8 cellular contexts compared by ENCODE assay signal in genomic region chr1:6497215-6497866, GRCh38. TPM values are rescaled to one million over a fixed set of nuclear protein-coding genes. Genes with fewer than 3 reads are reported as not detected.
DNase-seq lines count a peak whose midpoint lies in the region; ATAC-seq and TF ChIP-seq lines count a peak whose summit lies in the region.

No MANE protein-coding gene starts in this region.

- H2BK120ac ChIP-seq in IMR-90 (ENCODE audit: low read depth, low read length) = no peak overlapping the region

- H3K14ac ChIP-seq in IMR-90 (replicated peaks; ENCODE audit: low read depth, low read length) = peak overlapping the region; percentile 87; the same call in 1 of the 2 replicates

- H3K4ac ChIP-seq in IMR-90 (ENCODE audit: low read depth, low read length) = peak overlapping the region; percentile 64

- no peak for TF ChIP-seq POLR2A in IMR-90 (IDR thresholded peaks at IDR 0.05; ENCODE audit: low read depth, low read length)
- no peak for TF ChIP-seq POLR2A in right lobe of liver (IDR thresholded peaks at IDR 0.05)

- H3K18ac ChIP-seq in IMR-90 (ENCODE audit: low read depth, low read length) = 0 out of 2 replicates have a peak overlapping the region, but pooled peaks have one; percentile 2

- no peaks in the 10 kb centered on the region for H3K27me3 ChIP-seq in BE2C
- H3K27me3 ChIP-seq in IMR-90 (ENCODE audit: control insufficient read depth, insufficient read depth, low read length) = peaks cover 7% of the 10 kb centered on the region
- H3K27me3 ChIP-seq in right lobe of liver = peaks cover 0 to 8% of the 10 kb centered on the region in 2 donors

- no peak overlapping the region for H3K56ac ChIP-seq in IMR-90 (ENCODE audit: extremely low read depth, insufficient read depth, low read length)

- H3K23ac ChIP-seq in IMR-90 (ENCODE audit: low read depth, low read length) = peak overlapping the region; percentile 33; the same call in 1 of the 2 replicates

- POLR2A ChIA-PET in IMR-90 (lab: Charles Lee; ENCODE audit: unreplicated experiment) (no interaction called here), WTC11 (lab: Charles Lee) (no interaction called here)

- intact Hi-C loops in IMR-90 (cut with micrococcal nuclease) = no loop called here
- intact Hi-C loops in right lobe of liver (cut with DNase I) = no loop called here

- CTCF ChIA-PET in IMR-90 (lab: Yijun Ruan, JAX) = no interaction called here
- CTCF ChIA-PET in WTC11 (lab: Charles Lee) = interaction anchor here (1.9 to 3.9 kb wide), 4 partner anchors 9 to 59 kb away, joined by 4 to 21 read pairs (median 14); no protein-coding TSS in a partner anchor

- H2AK5ac ChIP-seq in IMR-90 (ENCODE audit: low read depth, low read length) = no peak overlapping the region

- DNase-seq in BE2C (peak; percentile 45), IMR-90 (no peak), WTC11 (ENCODE audit: low spot score) (peak; percentile 68), coronary artery (ENCODE audit: low spot score) (no peak), right lobe of liver (peak in 1 of 3 donors; percentile 58)
- peak; percentile 33 for DNase-seq in stimulated activated CD8-positive, alpha-beta memory T cell treated with anti-CD3 and anti-CD28 coated beads, Interleukin-4, amount 100 ng/mL, for 24 hours (ENCODE audit: low read depth)

- H3K79me1 ChIP-seq in IMR-90 (ENCODE audit: low read depth in 1 of 2, low read length in 2 of 2) = peaks cover 0 to 6% of the 10 kb centered on the region in 2 experiments; a peak in 1 of 4 replicates

- no peak for TF ChIP-seq CTCF in BE2C (IDR thresholded peaks at IDR 0.05; ENCODE audit: low read depth, low read length)
- no peak for TF ChIP-seq CTCF in IMR-90 (conservative IDR thresholded peaks at IDR 0.05; ENCODE audit: low read depth, low read length)
- no peak for TF ChIP-seq CTCF in WTC11 (IDR thresholded peaks at IDR 0.05)
- no peak for TF ChIP-seq CTCF in coronary artery (IDR thresholded peaks at IDR 0.05)
- TF ChIP-seq CTCF in right lobe of liver (IDR thresholded peaks at IDR 0.05) = no peak

- H3K4me1 ChIP-seq in BE2C (peaks cover 4% of the 10 kb centered on the region; the same call in 1 of the 2 replicates), IMR-90 (ENCODE audit: control insufficient read depth, insufficient read depth, low read length) (peaks cover 9% of the 10 kb centered on the region), right lobe of liver (peaks cover 0 to 11% (median 2%) of the 10 kb centered on the region in 4 donors)

- H4K91ac ChIP-seq in IMR-90 (ENCODE audit: insufficient read depth, low read depth, low read length) = no peak overlapping the region

- no peak overlapping the region for H2AK9ac ChIP-seq in IMR-90 (replicated peaks; ENCODE audit: low read depth, low read length, poor library complexity)

- ATAC-seq in IMR-90 (ENCODE audit: low read depth) = peak; percentile 89
- peak; percentile 59 for ATAC-seq in WTC11
- ATAC-seq in right lobe of liver = peak; percentile 61 to 67 (median 64)
- no peak for ATAC-seq in HG02885 (IDR thresholded peaks at IDR 0.05; ENCODE audit: poor library complexity, unreplicated experiment)
- no peak for ATAC-seq in GM18861 (IDR thresholded peaks at IDR 0.05; ENCODE audit: unreplicated experiment)

- peaks cover 30% of the 10 kb centered on the region for H3K27me3 Mint-ChIP-seq in WTC11 (ENCODE audit: low read depth)

- H4K5ac ChIP-seq in IMR-90 (ENCODE audit: low read depth, low read length) = 0 out of 2 replicates have a peak overlapping the region, but pooled peaks have one; percentile 4

- 0% methylated on average over 13 of the region's 74 CpGs; no CpG with 5 or more reads in 1 of the 2 experiments for WGBS in IMR-90 (ENCODE audit: extremely low coverage in 2 of 2, insufficient read length in 1 of 2), 2 experiments
- 0% methylated on average over 1 of the region's 74 CpGs for WGBS in right lobe of liver (ENCODE audit: insufficient coverage, low coverage, low lambda C conversion rate, missing lambda C conversion rate)

- H3K27ac ChIP-seq in IMR-90 (ENCODE audit: insufficient read depth, low read length) (no peak overlapping the region; the same call in 1 of the 2 replicates), coronary artery (peak overlapping the region in 1 of 2 donors; percentile 76), right lobe of liver (no peak overlapping the region)

- BruUV-seq in IMR-90 (replicated peaks; lab: Mats Ljungman, UMichigan) = no TSS peak

- H3K9me3 ChIP-seq in BE2C = no peaks in the 10 kb centered on the region
- H3K9me3 ChIP-seq in IMR-90 (ENCODE audit: control insufficient read depth, insufficient read depth, low read length) = no peaks in the 10 kb centered on the region
- no peaks in the 10 kb centered on the region for H3K9me3 ChIP-seq in right lobe of liver

- peak overlapping the region in 1 of 2 experiments; percentile 17; a peak in 1 of 4 replicates for H4K8ac ChIP-seq in IMR-90 (ENCODE audit: low read depth in 2 of 2, low read length in 2 of 2)

- in situ Hi-C loops in IMR-90 (cut with MboI; ENCODE audit: low sequenced_read_pairs) = loop anchor here (10.0 kb wide), 1 partner anchor 147 kb away; no protein-coding TSS in a partner anchor

- peak overlapping the region; percentile 96 for H2AFZ ChIP-seq in IMR-90 (replicated peaks; ENCODE audit: low read length, poor library complexity)

- no peaks in the 10 kb centered on the region for H4K20me1 ChIP-seq in IMR-90 (ENCODE audit: insufficient read depth, low read length)

- no peak overlapping the region for H2BK15ac ChIP-seq in IMR-90 (ENCODE audit: low read depth, low read length)

- 0 out of 2 replicates have a peak, but pooled peaks cover 2% of the 10 kb centered on the region for H3K9me1 ChIP-seq in IMR-90 (ENCODE audit: insufficient read depth, low read length)

- H3K4me3 ChIP-seq in BE2C (ENCODE audit: low read depth, low read length) (peak overlapping the region; percentile 47), IMR-90 (ENCODE audit: insufficient read depth, low read depth, low read length) (peak overlapping the region; percentile 78), coronary artery (peak overlapping the region; percentile 89), right lobe of liver (peak overlapping the region; percentile 34 to 53 (median 46))

- TF ChIP-seq RAD21 in IMR-90 (IDR thresholded peaks at IDR 0.05; ENCODE audit: low read length) = no peak

- no peak overlapping the region for H2BK5ac ChIP-seq in IMR-90 (ENCODE audit: low read depth, low read length, poor library complexity, severe bottlenecking)

- no peak overlapping the region for H2BK20ac ChIP-seq in IMR-90 (ENCODE audit: low read depth, low read length)

- dilution Hi-C loops in IMR-90 (cut with HindIII; ENCODE audit: low sequenced_read_pairs, unreplicated experiment) = no loop called here

- H3K4me1 Mint-ChIP-seq in WTC11 = peaks cover 23% of the 10 kb centered on the region

- H3K9ac ChIP-seq in IMR-90 (ENCODE audit: low read depth, low read length) = peak overlapping the region; percentile 82

- no peaks in the 10 kb centered on the region for H3K9me3 Mint-ChIP-seq in WTC11

- no peak overlapping the region for H3K27ac Mint-ChIP-seq in WTC11

- H3K4me2 ChIP-seq in IMR-90 (ENCODE audit: low read depth, low read length) = peak overlapping the region; percentile 89

- H3K36me3 Mint-ChIP-seq in WTC11 = no peaks in the 10 kb centered on the region

- H3K36me3 ChIP-seq in BE2C = no peaks in the 10 kb centered on the region
- no peaks in the 10 kb centered on the region for H3K36me3 ChIP-seq in IMR-90 (ENCODE audit: control insufficient read depth, insufficient read depth, low read length)
- no peaks in the 10 kb centered on the region for H3K36me3 ChIP-seq in right lobe of liver

- H3K4me3 Mint-ChIP-seq in WTC11 = peak overlapping the region; percentile 73

TF ChIP-seq in IMR-90, 13 proteins besides CTCF, POLR2A, EP300 and RAD21:
- TF ChIP-seq RFX5 (IDR thresholded peaks at IDR 0.05; ENCODE audit: low read depth, low read length) (no peak), MXI1 (IDR thresholded peaks at IDR 0.05; ENCODE audit: borderline replicate concordance, low read depth, low read length) (peak; percentile 19; the same call in 1 of the 2 replicates)

TF ChIP-seq in WTC11, 78 proteins besides CTCF, POLR2A, EP300 and RAD21 (continues in another document):
- no peak for TF ChIP-seq NFATC4 (CRISPR knock-in tag; IDR thresholded peaks at IDR 0.05)
- no peak for TF ChIP-seq HMGA2 (CRISPR knock-in tag; IDR thresholded peaks at IDR 0.05)

RNA-seq across cellular contexts. Expression of gene PLEKHG5, which starts 5.9 kb away (rescaled TPM):
- polyA plus RNA-seq in BE2C (2012; ENCODE audit: insufficient read depth, insufficient read length, low read depth) = 14.3 TPM
- total RNA-seq in IMR-90 (2012; rRNA removed) = 4.8 and 5.0 TPM in 2 replicates
- 11.6 and 13.7 TPM in 2 replicates for polyA plus RNA-seq in IMR-90 (2012; rRNA removed)
- 4.8 and 7.8 TPM in 2 replicates for polyA plus RNA-seq in IMR-90 (2012; cell fraction: cytosol; rRNA removed)
- polyA plus RNA-seq in IMR-90 (2012; cell fraction: nucleus; rRNA removed; ENCODE audit: low replicate concordance) = 61.6 and 111 TPM in 2 replicates
- 27.5 to 32.0 TPM (median 30.8 TPM) in 3 replicates for total RNA-seq in WTC11 (2021)
- total RNA-seq in right lobe of liver = 1 to 10 TPM in 5 of 6 experiments, under 1 TPM in 1; 0.70 to 2.3 (median 1.5) TPM

RNA-seq across cellular contexts. Expression of gene TNFRSF25, which starts 31.4 kb away (rescaled TPM):
- 6.8 TPM for polyA plus RNA-seq in BE2C (2012; ENCODE audit: insufficient read depth, insufficient read length, low read depth)
- total RNA-seq in IMR-90 (2012; rRNA removed) (0.83 and 1.3 TPM in 2 replicates), WTC11 (2021) (19.5 to 26.1 TPM (median 22.6 TPM) in 3 replicates), right lobe of liver (1 to 10 TPM; 1.1 to 3.2 (median 2.1) TPM)
- 11.2 and 14.5 TPM in 2 replicates for polyA plus RNA-seq in IMR-90 (2012; rRNA removed)
- 6.5 and 7.5 TPM in 2 replicates for polyA plus RNA-seq in IMR-90 (2012; cell fraction: cytosol; rRNA removed)
- polyA plus RNA-seq in IMR-90 (2012; cell fraction: nucleus; rRNA removed; ENCODE audit: low replicate concordance) = 119 and 293 TPM in 2 replicates

RNA-seq across cellular contexts. Expression of gene NOL9, which starts 57.0 kb away (rescaled TPM):
- 4.9 TPM for polyA plus RNA-seq in BE2C (2012; ENCODE audit: insufficient read depth, insufficient read length, low read depth)
- total RNA-seq in IMR-90 (2012; rRNA removed) = 19.2 and 21.4 TPM in 2 replicates
- polyA plus RNA-seq in IMR-90 (2012; rRNA removed) = 12.4 and 13.0 TPM in 2 replicates
- 4.2 and 5.3 TPM in 2 replicates for polyA plus RNA-seq in IMR-90 (2012; cell fraction: cytosol; rRNA removed)
- 7.7 and 27.7 TPM in 2 replicates for polyA plus RNA-seq in IMR-90 (2012; cell fraction: nucleus; rRNA removed; ENCODE audit: low replicate concordance)
- total RNA-seq in WTC11 (2021) = 36.0 to 37.4 TPM (median 37.4 TPM) in 3 replicates
- total RNA-seq in right lobe of liver = 10 to 100 TPM in 3 of 6 experiments, 1 to 10 TPM in 3; 8.9 to 13.1 (median 10.7) TPM

RNA-seq across cellular contexts. Expression of gene TAS1R1, which starts 57.8 kb away (rescaled TPM):
- not detected for polyA plus RNA-seq in BE2C (2012; ENCODE audit: insufficient read depth, insufficient read length, low read depth)
- total RNA-seq in IMR-90 (2012; rRNA removed) = not detected in 2 replicates
- 0.05 and 0.10 TPM in 2 replicates for polyA plus RNA-seq in IMR-90 (2012; rRNA removed)
- polyA plus RNA-seq in IMR-90 (2012; cell fraction: cytosol; rRNA removed) = 0.05 TPM in 1 of 2 replicates, not detected in the other
- 0.09 and 0.15 TPM in 2 replicates for polyA plus RNA-seq in IMR-90 (2012; cell fraction: nucleus; rRNA removed; ENCODE audit: low replicate concordance)
- 0.11 to 0.16 TPM in 2 of 3 replicates, not detected in the other for total RNA-seq in WTC11 (2021)
- total RNA-seq in right lobe of liver = under 1 TPM in 1 of 6 experiments, not detected in 5; 0.26 TPM

Comparison
In these comparisons a context has a peak if more than half of its experiments do, and no peak if none do; other contexts are left out.
1. DNase-seq: peak in BE2C (single experiment), WTC11 (single experiment) and stimulated activated CD8-positive, alpha-beta memory T cell treated with anti-CD3 and anti-CD28 coated beads, Interleukin-4, amount 100 ng/mL, for 24 hours (single experiment); none in IMR-90 (single experiment) and coronary artery (single experiment).
2. ATAC-seq: peak in IMR-90 (single experiment), WTC11 (single experiment) and right lobe of liver (4 of 4); none in HG02885 (single experiment) and GM18861 (single experiment).
3. Peak in every context shown above with its lines, with median percentiles within 50 percentile points of each other: H3K4me3 ChIP-seq.